In the genomic region with DNA sequence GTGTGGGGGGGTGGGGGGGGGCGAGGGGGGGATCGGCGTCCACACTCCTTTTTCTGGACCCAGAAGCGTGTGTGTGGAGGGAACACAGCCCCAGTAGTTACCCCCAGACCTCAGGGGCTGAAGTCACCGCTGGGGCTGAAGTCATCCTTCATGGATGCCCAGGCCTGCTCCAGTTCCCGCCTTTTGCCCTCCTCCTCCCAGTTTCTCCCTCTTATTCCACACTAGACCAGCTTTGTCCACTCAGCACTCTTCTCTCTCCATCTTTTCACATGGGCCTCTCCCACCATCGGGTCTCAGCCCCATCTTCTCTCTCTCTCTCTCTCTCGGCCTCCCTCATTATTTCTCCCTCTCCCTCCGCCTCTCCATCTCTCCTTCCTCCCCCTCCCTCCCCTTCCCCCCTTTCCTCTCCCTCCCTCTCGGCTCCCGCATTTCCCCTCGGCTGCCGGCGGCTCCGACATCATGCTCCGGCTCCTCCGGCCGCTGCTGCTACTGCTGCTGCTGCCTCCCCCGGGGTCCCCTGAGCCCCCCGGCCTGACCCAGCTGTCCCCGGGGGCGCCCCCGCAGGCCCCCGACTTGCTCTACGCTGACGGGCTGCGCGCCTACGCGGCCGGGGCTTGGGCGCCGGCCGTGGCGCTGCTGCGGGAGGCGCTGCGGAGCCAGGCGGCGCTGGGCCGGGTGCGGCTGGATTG, we compare ENCODE assay signal across 8 cellular contexts. TPM values are rescaled to one million over a fixed set of nuclear protein-coding genes. Genes with fewer than 3 reads are reported as not detected.
DNase-seq lines count a peak whose midpoint lies in the region; ATAC-seq and TF ChIP-seq lines count a peak whose summit lies in the region.

Gene P3H3, plus strand, starts transcription at position 426 of the 689 bp plus-strand sequence. Its CDS starts 34 bp downstream, at position 460.

- intact Hi-C loops in left ventricle myocardium superior (cut with micrococcal nuclease): loop anchor here (5.0 kb wide), 1 partner anchor 91 kb away; no protein-coding TSS in a partner anchor

- H3K27ac ChIP-seq in angular gyrus (ENCODE audit: low read depth, low read length): peak within 1 kb of the TSS; percentile 66

- DNase-seq in NCI-H2081 (lab: John Stamatoyannopoulos, UW) (peak; percentile 47 to 54), NCI-H2081 treated with DMSO at 0.1 percent for 48 hours (lab: John Stamatoyannopoulos, UW) (no peak), NCI-H2171 treated with DMSO at 0.1 percent for 48 hours (lab: John Stamatoyannopoulos, UW) (peak; percentile 98), left ventricle myocardium superior (no peak), progenitor cell of endocrine pancreas (ENCODE audit: low spot score, unreplicated experiment) (no peak), HUDEP-2 (lab: John Stamatoyannopoulos, UW; ENCODE audit: unreplicated experiment in 76 of 76) (no peak), OCI-M2 (lab: John Stamatoyannopoulos, UW; ENCODE audit: unreplicated experiment) (no peak)

- H3K36me3 Mint-ChIP-seq in progenitor cell of endocrine pancreas (ENCODE audit: insufficient read depth): peaks cover 1% of the 10 kb centered on the region

- H3K27me3 Mint-ChIP-seq in progenitor cell of endocrine pancreas: peaks cover 41% of the 10 kb centered on the region

- ATAC-seq in left ventricle myocardium superior: peak; percentile 31

- H3K4me3 Mint-ChIP-seq in progenitor cell of endocrine pancreas (ENCODE audit: low read depth): peak within 1 kb of the TSS; percentile 87

- peak within 1 kb of the TSS; percentile 89 for H3K27ac Mint-ChIP-seq in progenitor cell of endocrine pancreas

- TF ChIP-seq CTCF in progenitor cell of endocrine pancreas (IDR thresholded peaks at IDR 0.05; ENCODE audit: unreplicated experiment): peak; percentile 22

- H3K9me3 Mint-ChIP-seq in progenitor cell of endocrine pancreas (ENCODE audit: low read depth): no peaks in the 10 kb centered on the region

- H3K4me1 Mint-ChIP-seq in progenitor cell of endocrine pancreas (ENCODE audit: low read depth): peaks cover 6% of the 10 kb centered on the region

RNA-seq across cellular contexts. Expression of gene P3H3, which starts in this region (rescaled TPM):
- 11.5 TPM for total RNA-seq in left ventricle myocardium superior
- 30.6 TPM in 2 replicates for total RNA-seq in progenitor cell of endocrine pancreas

Comparison
In these comparisons a context has a peak if more than half of its experiments do, and no peak if none do; other contexts are left out.
1. DNase-seq: peak in NCI-H2081 (2 of 2) and NCI-H2171 treated with DMSO at 0.1 percent for 48 hours (single experiment); none in NCI-H2081 treated with DMSO at 0.1 percent for 48 hours (single experiment), left ventricle myocardium superior (single experiment), progenitor cell of endocrine pancreas (single experiment), HUDEP-2 (0 of 76) and OCI-M2 (single experiment).